Comparison of ENCODE assay signal across 8 cellular contexts in genomic region chr12:102479099-102479887, GRCh38. TPM values are rescaled to one million over a fixed set of nuclear protein-coding genes. Genes with fewer than 3 reads are reported as not detected.
DNase-seq lines count a peak whose midpoint lies in the region; ATAC-seq and TF ChIP-seq lines count a peak whose summit lies in the region.

No MANE protein-coding gene starts in this region.

- DNase-seq in DMS53 (lab: John Stamatoyannopoulos, UW) (peak; percentile 82), coronary artery (ENCODE audit: low spot score) (no peak), pons (ENCODE audit: low spot score) (peak; percentile 24), PC-3 (no peak), left colon (no peak)
- no peak for DNase-seq in activated T-helper 1 cell treated with anti-CD3 and anti-CD28 coated beads, Interleukin-12 subunit alpha, Interleukin-12 subunit beta, Interleukin-2, Interleukin-4 antibody, amounts not matched to agents 30 ng/mL and 10 ng/mL and 1 ng/mL, durations not matched to agents 14 hours and 24 hours and 36 hours (ENCODE audit: low spot score)

- peaks cover 2% of the 10 kb centered on the region for H3K36me3 Mint-ChIP-seq in activated T-helper 1 cell treated with anti-CD3 and anti-CD28 coated beads, Interleukin-12 subunit alpha, Interleukin-12 subunit beta, Interleukin-2, Interleukin-4 antibody, amounts not matched to agents 30 ng/mL and 10 ng/mL and 1 ng/mL, durations not matched to agents 14 hours and 24 hours and 36 hours (ENCODE audit: low read depth)

- H3K27me3 ChIP-seq in PC-3 (ENCODE audit: low read length), result 0 out of 2 replicates have a peak, but pooled peaks cover 3% of the 10 kb centered on the region

- no peaks in the 10 kb centered on the region for H3K9me3 Mint-ChIP-seq in activated T-helper 1 cell treated with anti-CD3 and anti-CD28 coated beads, Interleukin-12 subunit alpha, Interleukin-12 subunit beta, Interleukin-2, Interleukin-4 antibody, amounts not matched to agents 30 ng/mL and 10 ng/mL and 1 ng/mL, durations not matched to agents 14 hours and 24 hours and 36 hours

- no peaks in the 10 kb centered on the region for H3K4me1 ChIP-seq in PC-3 (ENCODE audit: insufficient read depth, low read length)

- H3K9me3 ChIP-seq in PC-3 (ENCODE audit: low read length), result no peaks in the 10 kb centered on the region

- no peaks in the 10 kb centered on the region for H3K79me2 ChIP-seq in PC-3 (ENCODE audit: low read length)

- H3K4me3 ChIP-seq in coronary artery (peak overlapping the region; percentile 66), PC-3 (ENCODE audit: low read length) (no peak overlapping the region)

- no peak overlapping the region for H2AFZ ChIP-seq in PC-3 (ENCODE audit: low read length)

- no peaks in the 10 kb centered on the region for H3F3A ChIP-seq in PC-3 (ENCODE audit: low read length, unreplicated experiment)

- no peak overlapping the region for H3K9ac ChIP-seq in PC-3 (ENCODE audit: low read length)

- no peaks in the 10 kb centered on the region for H4K20me1 ChIP-seq in PC-3 (ENCODE audit: low read length)

- peaks cover 47% of the 10 kb centered on the region for H3K4me1 Mint-ChIP-seq in activated T-helper 1 cell treated with anti-CD3 and anti-CD28 coated beads, Interleukin-12 subunit alpha, Interleukin-12 subunit beta, Interleukin-2, Interleukin-4 antibody, amounts not matched to agents 30 ng/mL and 10 ng/mL and 1 ng/mL, durations not matched to agents 14 hours and 24 hours and 36 hours (ENCODE audit: low read depth)

- no TSS peak for BruUV-seq in PC-3 (replicated peaks; lab: Mats Ljungman, UMichigan)

- H3K36me3 ChIP-seq in PC-3 (ENCODE audit: low read depth, low read length), result no peaks in the 10 kb centered on the region

- TF ChIP-seq CTCF in coronary artery (IDR thresholded peaks at IDR 0.05) (no peak), PC-3 (conservative IDR thresholded peaks at IDR 0.05; ENCODE audit: low read depth, low read length) (no peak)

- peak; percentile 32 for ATAC-seq in GM19455 (IDR thresholded peaks at IDR 0.05; ENCODE audit: unreplicated experiment)
- peak; percentile 36 for ATAC-seq in HG03439 (IDR thresholded peaks at IDR 0.05; ENCODE audit: unreplicated experiment)
- ATAC-seq in PC-3, result no peak
- no peak for ATAC-seq in left colon

- H3K4me3 Mint-ChIP-seq in activated T-helper 1 cell treated with anti-CD3 and anti-CD28 coated beads, Interleukin-12 subunit alpha, Interleukin-12 subunit beta, Interleukin-2, Interleukin-4 antibody, amounts not matched to agents 30 ng/mL and 10 ng/mL and 1 ng/mL, durations not matched to agents 14 hours and 24 hours and 36 hours, result no peak overlapping the region

- no peaks in the 10 kb centered on the region for H3K9me2 ChIP-seq in PC-3 (replicated peaks; ENCODE audit: low read length)

- H3K27me3 Mint-ChIP-seq in activated T-helper 1 cell treated with anti-CD3 and anti-CD28 coated beads, Interleukin-12 subunit alpha, Interleukin-12 subunit beta, Interleukin-2, Interleukin-4 antibody, amounts not matched to agents 30 ng/mL and 10 ng/mL and 1 ng/mL, durations not matched to agents 14 hours and 24 hours and 36 hours (ENCODE audit: insufficient read depth), result no peaks in the 10 kb centered on the region

- CTCF ChIA-PET in PC-3 (lab: Charles Lee), result no interaction called here

- intact Hi-C loops in PC-3 (cut with micrococcal nuclease) (no loop called here), left colon (cut with DNase I, micrococcal nuclease) (loop anchor here in 1 of 2 donors (5.0 kb wide), 1 partner anchor 537 kb away; no protein-coding TSS in a partner anchor)
- intact Hi-C loops in activated T-helper 1 cell treated with anti-CD3 and anti-CD28 coated beads, Interleukin-12 subunit alpha, Interleukin-12 subunit beta, Interleukin-2, Interleukin-4 antibody, amounts not matched to agents 30 ng/mL and 10 ng/mL and 1 ng/mL, durations not matched to agents 14 hours and 24 hours and 36 hours (cut with micrococcal nuclease), result loop anchor here (2.0 kb wide), 2 partner anchors 56 to 280 kb away; no protein-coding TSS in a partner anchor

- no peak overlapping the region for H3K4me2 ChIP-seq in PC-3 (ENCODE audit: low read length)

- POLR2A ChIA-PET in PC-3 (lab: Charles Lee; ENCODE audit: unreplicated experiment), result no interaction called here

- no peak overlapping the region for H3K27ac Mint-ChIP-seq in activated T-helper 1 cell treated with anti-CD3 and anti-CD28 coated beads, Interleukin-12 subunit alpha, Interleukin-12 subunit beta, Interleukin-2, Interleukin-4 antibody, amounts not matched to agents 30 ng/mL and 10 ng/mL and 1 ng/mL, durations not matched to agents 14 hours and 24 hours and 36 hours

- H3K27ac ChIP-seq in coronary artery (peak overlapping the region in 1 of 2 donors; percentile 78), PC-3 (ENCODE audit: low read length) (no peak overlapping the region)

RNA-seq across cellular contexts. Expression of gene IGF1, which starts 1.1 kb away (rescaled TPM):
- not detected in 2 replicates for total RNA-seq in PC-3 (2014; rRNA removed)
- total RNA-seq in left colon, result 1 to 10 TPM; 2.9 to 5.8 TPM
- 0.34 and 0.83 TPM in 2 replicates for total RNA-seq in activated T-helper 1 cell treated with anti-CD3 and anti-CD28 coated beads, Interleukin-12 subunit alpha, Interleukin-12 subunit beta, Interleukin-2, Interleukin-4 antibody, amounts not matched to agents 30 ng/mL and 10 ng/mL and 1 ng/mL, durations not matched to agents 14 hours and 24 hours and 36 hours

Comparison
In these comparisons a context has a peak if more than half of its experiments do, and no peak if none do; other contexts are left out.
1. DNase-seq: peak in DMS53 (single experiment) and pons (single experiment); none in coronary artery (single experiment), PC-3 (single experiment), left colon (0 of 2) and activated T-helper 1 cell treated with anti-CD3 and anti-CD28 coated beads, Interleukin-12 subunit alpha, Interleukin-12 subunit beta, Interleukin-2, Interleukin-4 antibody, amounts not matched to agents 30 ng/mL and 10 ng/mL and 1 ng/mL, durations not matched to agents 14 hours and 24 hours and 36 hours (single experiment).
2. ATAC-seq: peak in GM19455 (single experiment) and HG03439 (single experiment); none in PC-3 (single experiment) and left colon (single experiment).